ENCODE assay signal across 36 cellular contexts in genomic region chr14:62497708-62498107, GRCh38.
DNase-seq lines count a peak whose midpoint lies in the region; ATAC-seq, FAIRE-seq and TF ChIP-seq lines count a peak whose summit lies in the region.
"Had no signal": no experiment of that assay in that cellular context is flagged by ENCODE, and none has a peak within 500 bp of the region (broad histone marks: within the 10 kb centered on the region; RNA-seq: fewer than 3 reads in every experiment).

No MANE protein-coding gene starts in this region.

- H3K9ac ChIP-seq in mesendoderm (ENCODE audit: low read length), result no peak overlapping the region
- H3K9ac ChIP-seq: BLaER1; BLaER1 treated with 17β-estradiol and CSF1 and Interleukin-3, amounts not matched to agents 10 nM and 100 nM had no signal

- no peak for TF ChIP-seq EP300 in A549 (IDR thresholded peaks at IDR 0.05)

- H3K4me1 ChIP-seq in A549, result no peaks in the 10 kb centered on the region
- no peaks in the 10 kb centered on the region for H3K4me1 ChIP-seq in HEK293 (ENCODE audit: control insufficient read depth, insufficient read depth, low read length)
- no peaks in the 10 kb centered on the region for H3K4me1 ChIP-seq in mesendoderm (ENCODE audit: control insufficient read depth, low read depth, low read length)
- H3K4me1 ChIP-seq: BE2C; BLaER1; BLaER1 treated with 17β-estradiol and CSF1 and Interleukin-3, amounts not matched to agents 10 nM and 100 nM; Caco-2 had no signal

- H3K4me2 ChIP-seq in A549, result no peak overlapping the region
- H3K4me2 ChIP-seq in mesendoderm (ENCODE audit: low read length), result no peak overlapping the region
- H3K4me2 ChIP-seq: BLaER1; BLaER1 treated with 17β-estradiol and CSF1 and Interleukin-3, amounts not matched to agents 10 nM and 100 nM had no signal

- H3K18ac ChIP-seq in mesendoderm (ENCODE audit: low read length), result no peak overlapping the region

- H2BK15ac ChIP-seq in mesendoderm (replicated peaks; ENCODE audit: low read depth), result no peak overlapping the region

- H3K79me1 ChIP-seq in mesendoderm (ENCODE audit: low read length), result no peaks in the 10 kb centered on the region

- no peak for TF ChIP-seq POLR2A in A549 (IDR thresholded peaks at IDR 0.05; ENCODE audit: low read length)

- no peak overlapping the region for H3K27ac Mint-ChIP-seq in chondrocyte (ENCODE audit: unreplicated experiment)
- H3K27ac Mint-ChIP-seq: B cell; CD4-positive, alpha-beta memory T cell; CD4-positive, alpha-beta T cell; CD4-positive, CD25-positive, alpha-beta regulatory T cell; CD8-positive, alpha-beta memory T cell; CD8-positive, alpha-beta T cell had no signal

- H3K4me3 Mint-ChIP-seq in chondrocyte (ENCODE audit: unreplicated experiment), result no peak overlapping the region
- H3K4me3 Mint-ChIP-seq: B cell; CD14-positive monocyte; CD4-positive, alpha-beta memory T cell; CD4-positive, alpha-beta T cell; CD4-positive, CD25-positive, alpha-beta regulatory T cell; CD8-positive, alpha-beta memory T cell; CD8-positive, alpha-beta T cell had no signal

- H3K36me3 ChIP-seq in HEK293 (ENCODE audit: control insufficient read depth in 2 of 2, insufficient read depth in 1 of 2, low read length in 2 of 2), result no peaks in the 10 kb centered on the region
- no peaks in the 10 kb centered on the region for H3K36me3 ChIP-seq in mesendoderm (ENCODE audit: control insufficient read depth, insufficient read depth, low read length)
- H3K36me3 ChIP-seq: BE2C, BLaER1 had no signal

- no peak overlapping the region for H4K8ac ChIP-seq in mesendoderm (ENCODE audit: low read depth, low read length)

- H3K23ac ChIP-seq in mesendoderm (ENCODE audit: low read length), result no peak overlapping the region

- TF ChIP-seq RAD21 in A549 (conservative IDR thresholded peaks at IDR 0.05 in 1 of 2, IDR thresholded peaks at IDR 0.05 in 1 of 2), result no peak

- H3K36me3 Mint-ChIP-seq in chondrocyte (ENCODE audit: low read depth), result no peaks in the 10 kb centered on the region
- H3K36me3 Mint-ChIP-seq: CD14-positive monocyte; CD4-positive, alpha-beta memory T cell; CD4-positive, CD25-positive, alpha-beta regulatory T cell; CD8-positive, alpha-beta T cell had no signal

- FAIRE-seq in A549 (lab: Jason Lieb, UNC), result no peak
- FAIRE-seq: A204.1, D721Med had no signal

- DNase-seq in A549 (ENCODE audit: low read depth in 1 of 2, low spot score in 1 of 2) (no peak), chondrocyte (ENCODE audit: low spot score) (peak; percentile 28), mesendoderm (peak; percentile 25), DMS114 treated with DMSO at 0.1 percent for 48 hours (lab: John Stamatoyannopoulos, UW; ENCODE audit: unreplicated experiment) (no peak)
- DNase-seq in stimulated activated naive CD8-positive, alpha-beta T cell treated with anti-CD3 and anti-CD28 coated beads, Interleukin-15, Interleukin-2, amounts not matched to agents 100 U/mL and 50 U/mL, for 24 hours, result no peak
- no peak for DNase-seq in activated naive CD4-positive, alpha-beta T cell (lab: John Stamatoyannopoulos, UW)
- DNase-seq: 8988T; ACHN; AML-193; BE2C; C1 segment of cervical spinal cord; Caco-2; Calu3; CD4-positive, alpha-beta memory T cell; CD4-positive, alpha-beta T cell; CD4-positive, CD25-positive, alpha-beta regulatory T cell; CD8-positive, alpha-beta memory T cell; CD8-positive, alpha-beta T cell; COR-L47; DMS 273 treated with DMSO at 0.1 percent for 48 hours; DMS153; DMS53; DMS79; DMS79 treated with DMSO at 0.1 percent for 48 hours; DND-41; EL had no signal

- H4K5ac ChIP-seq in mesendoderm (ENCODE audit: low read length), result no peak overlapping the region

- 0 out of 3 replicates have a peak, but pooled peaks cover 3% of the 10 kb centered on the region for H3K9me3 ChIP-seq in A549
- no peaks in the 10 kb centered on the region; the same call in 1 of the 2 replicates for H3K9me3 ChIP-seq in HEK293 (ENCODE audit: control insufficient read depth, insufficient read depth, low read depth, low read length)
- H3K9me3 ChIP-seq: BE2C had no signal

- 0% methylated on average over 1 of the region's 1 CpG for WGBS in A549 (ENCODE audit: missing lambda C conversion rate)
- no CpG with 5 or more reads among the region's 1 CpG for WGBS in mesendoderm (ENCODE audit: extremely low coverage, insufficient coverage, low lambda C conversion rate)

- H3K27ac ChIP-seq in A549 (no peak overlapping the region), HEK293 (ENCODE audit: extremely low read depth, low read depth, low read length) (no peak overlapping the region), mesendoderm (ENCODE audit: low read depth, low read length) (no peak overlapping the region)
- H3K27ac ChIP-seq: 22Rv1; BLaER1; BLaER1 treated with 17β-estradiol and CSF1 and Interleukin-3, amounts not matched to agents 10 nM and 100 nM; C4-2B had no signal

- H3K27me3 Mint-ChIP-seq in chondrocyte (ENCODE audit: low read depth), result no peaks in the 10 kb centered on the region
- H3K27me3 Mint-ChIP-seq: B cell; CD4-positive, alpha-beta memory T cell; CD4-positive, alpha-beta T cell; CD4-positive, CD25-positive, alpha-beta regulatory T cell; CD8-positive, alpha-beta memory T cell had no signal

- peaks cover 27% of the 10 kb centered on the region for H3K9me3 Mint-ChIP-seq in chondrocyte (ENCODE audit: low read depth)

- TF ChIP-seq CTCF in A549 (IDR thresholded peaks at IDR 0.05), result no peak
- TF ChIP-seq CTCF in HEK293 (tag by site-specific recombination; IDR thresholded peaks at IDR 0.05), result no peak
- TF ChIP-seq CTCF in chondrocyte (IDR thresholded peaks at IDR 0.05), result no peak

- H3K56ac ChIP-seq in mesendoderm (ENCODE audit: low read length), result no peak overlapping the region

- no peaks in the 10 kb centered on the region for H3K27me3 ChIP-seq in mesendoderm (ENCODE audit: insufficient read depth, low read length, poor library complexity)
- H3K27me3 ChIP-seq: BE2C; BLaER1; BLaER1 treated with 17β-estradiol and CSF1 and Interleukin-3, amounts not matched to agents 10 nM and 100 nM had no signal

- POLR2A ChIA-PET in A549 (lab: Yijun Ruan, JAX) (no interaction called here), HEK293 (lab: Yijun Ruan, JAX) (no interaction called here)

- CTCF ChIA-PET in A549 (lab: Yijun Ruan, JAX), result no interaction called here
- CTCF ChIA-PET in HEK293 (lab: Yijun Ruan, JAX), result interaction anchor here (0.6 kb wide), 1 partner anchor 626 kb away, joined by 3 read pairs; no protein-coding TSS in a partner anchor

- no peak for ATAC-seq in A549
- ATAC-seq in stimulated activated naive CD8-positive, alpha-beta T cell treated with anti-CD3 and anti-CD28 coated beads, Interleukin-15, Interleukin-2, amounts not matched to agents 100 U/mL and 50 U/mL, for 24 hours, result no peak
- ATAC-seq in HG02763 (IDR thresholded peaks at IDR 0.05; ENCODE audit: unreplicated experiment), result no peak
- ATAC-seq: CD8-positive, alpha-beta T cell had no signal

- no peak overlapping the region for H2AK5ac ChIP-seq in mesendoderm (ENCODE audit: low read length)

- H3K4me3 ChIP-seq in A549 (no peak overlapping the region), HEK293 (ENCODE audit: low read depth, low read length) (no peak overlapping the region), mesendoderm (ENCODE audit: low read length) (no peak overlapping the region)
- H3K4me3 ChIP-seq: BLaER1; BLaER1 treated with 17β-estradiol and CSF1 and Interleukin-3, amounts not matched to agents 10 nM and 100 nM had no signal

- no peak overlapping the region for H3K4ac ChIP-seq in mesendoderm (ENCODE audit: low read depth, low read length)

- H2BK5ac ChIP-seq in mesendoderm (ENCODE audit: low read length), result no peak overlapping the region

- no peak overlapping the region for H2BK120ac ChIP-seq in mesendoderm (ENCODE audit: low read depth, low read length)

- H3K4me1 Mint-ChIP-seq in chondrocyte (ENCODE audit: low read depth), result no peaks in the 10 kb centered on the region
- H3K4me1 Mint-ChIP-seq: B cell; CD14-positive monocyte; CD4-positive, alpha-beta memory T cell; CD4-positive, CD25-positive, alpha-beta regulatory T cell; CD8-positive, alpha-beta memory T cell had no signal

- no peaks in the 10 kb centered on the region for H3K79me2 ChIP-seq in mesendoderm (ENCODE audit: control insufficient read depth, insufficient read depth, low read length)

TF ChIP-seq in A549, 52 proteins besides CTCF, POLR2A, EP300 and RAD21 (continues in another document):
- TF ChIP-seq PBX3 (IDR thresholded peaks at IDR 0.05), result no peak
- TF ChIP-seq HEYL (CRISPR knock-in tag; IDR thresholded peaks at IDR 0.05), result no peak
- TF ChIP-seq ESRRA (IDR thresholded peaks at IDR 0.05; ENCODE audit: borderline replicate concordance, low read length), result no peak
- TF ChIP-seq JUN (IDR thresholded peaks at IDR 0.05), result no peak
- no peak for TF ChIP-seq CEBPB (IDR thresholded peaks at IDR 0.05)
- TF ChIP-seq ZFP36 (IDR thresholded peaks at IDR 0.05; ENCODE audit: borderline replicate concordance, partially characterized antibody), result peak; percentile 54

TF ChIP-seq in HEK293, 187 proteins besides CTCF, POLR2A, EP300 and RAD21 (continues in another document):
- no peak for TF ChIP-seq ZNF18 (tag by site-specific recombination; IDR thresholded peaks at IDR 0.05)
- TF ChIP-seq SETDB1 (IDR thresholded peaks at IDR 0.05; ENCODE audit: insufficient read length, low read length), result peak; percentile 38
- no peak for TF ChIP-seq ZNF266 (tag by site-specific recombination; IDR thresholded peaks at IDR 0.05; ENCODE audit: low read depth)

Comparison
In these comparisons a context has a peak if more than half of its experiments do, and no peak if none do; other contexts are left out.
1. DNase-seq: peak in chondrocyte (single experiment) and mesendoderm (single experiment); none in A549 (0 of 2), DMS114 treated with DMSO at 0.1 percent for 48 hours (single experiment), stimulated activated naive CD8-positive, alpha-beta T cell treated with anti-CD3 and anti-CD28 coated beads, Interleukin-15, Interleukin-2, amounts not matched to agents 100 U/mL and 50 U/mL, for 24 hours (single experiment) and activated naive CD4-positive, alpha-beta T cell (0 of 4).